ENCODE assay signal across 24 cellular contexts in the genomic region with DNA sequence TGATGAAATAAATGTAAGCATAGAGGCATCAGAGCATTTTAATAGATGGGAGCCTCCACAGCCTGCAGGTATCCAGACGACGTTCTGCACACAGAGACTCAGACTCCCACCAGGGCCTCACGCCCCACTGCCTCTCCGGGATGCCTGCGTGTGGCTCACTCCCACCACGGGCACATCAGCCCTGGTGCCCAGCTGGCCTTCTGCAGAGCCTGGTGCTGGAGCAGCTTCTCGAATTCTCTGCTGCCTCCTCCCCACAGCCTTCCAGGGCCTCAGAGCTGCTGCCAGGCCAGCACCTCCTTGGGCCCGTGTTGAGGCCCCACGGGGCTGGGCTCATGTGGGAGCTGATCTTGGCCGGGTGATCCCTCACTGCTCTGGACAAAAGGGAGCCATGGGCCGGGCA.
DNase-seq lines count a peak whose midpoint lies in the region; TF ChIP-seq lines count a peak whose summit lies in the region.
"Had no signal": no experiment of that assay in that cellular context is flagged by ENCODE, and none has a peak within 500 bp of the region (broad histone marks: within the 10 kb centered on the region; RNA-seq: fewer than 3 reads in every experiment).

No MANE protein-coding gene starts in this region.

- no peak overlapping the region for H3K9ac ChIP-seq in neural progenitor cell
- peak overlapping the region in 1 of 3 donors; percentile 40 for H3K9ac ChIP-seq in skeletal muscle tissue (ENCODE audit: low read depth in 1 of 3, low read length in 3 of 3)
- H3K9ac ChIP-seq: KMS-11 had no signal

- H3K27me3 Mint-ChIP-seq in neural progenitor cell (ENCODE audit: insufficient read depth, low read depth), result peaks cover 5% of the 10 kb centered on the region
- H3K27me3 Mint-ChIP-seq: B cell; CD8-positive, alpha-beta memory T cell; IgD-negative memory B cell had no signal

- H3K4me1 Mint-ChIP-seq in neural progenitor cell, result peaks cover 25% of the 10 kb centered on the region
- H3K4me1 Mint-ChIP-seq: B cell had no signal

- peak; percentile 55 for DNase-seq in DMS 273 (lab: John Stamatoyannopoulos, UW; ENCODE audit: unreplicated experiment)
- no peak for DNase-seq in DMS 273 treated with DMSO at 0.1 percent for 48 hours (lab: John Stamatoyannopoulos, UW)
- no peak for DNase-seq in neural progenitor cell (ENCODE audit: low spot score)
- no peak for DNase-seq in stimulated activated CD4-positive, alpha-beta T cell treated with anti-CD3 and anti-CD28 coated beads, Interleukin-2, amount 100 ng/mL, for 48 hours
- DNase-seq in foreskin fibroblast, result no peak
- no peak for DNase-seq in GF-D8 (lab: John Stamatoyannopoulos, UW)
- DNase-seq: CD8-positive, alpha-beta memory T cell; DMS153; DND-41; H9; HFFc6; MM.1S; NCI-H2029; NCI-H526 treated with DMSO at 0.1 percent for 48 hours; RPMI8226; SHP77 treated with DMSO at 0.1 percent for 48 hours had no signal

- no peak overlapping the region for H3K4me2 ChIP-seq in neural progenitor cell
- H3K4me2 ChIP-seq: GM23338, KMS-11 had no signal

- peaks cover 24% of the 10 kb centered on the region for H4K20me1 ChIP-seq in neural progenitor cell (ENCODE audit: low read depth)

- no peak overlapping the region for H2AFZ ChIP-seq in neural progenitor cell (replicated peaks)
- H2AFZ ChIP-seq: GM23338 had no signal

- H3F3A ChIP-seq in neural progenitor cell (ENCODE audit: low read depth), result peaks cover 9% of the 10 kb centered on the region

- no peak overlapping the region for H3K4me3 Mint-ChIP-seq in neural progenitor cell
- H3K4me3 Mint-ChIP-seq: B cell; CD8-positive, alpha-beta memory T cell; GM23338; H9; HFFc6; IgD-negative memory B cell had no signal

- WGBS in ectodermal cell, 2 experiments, result 85 to 89% methylated on average over 11 of the region's 11 CpGs

- H3K9me3 ChIP-seq in ectodermal cell (ENCODE audit: control insufficient read depth, low read length), result no peaks in the 10 kb centered on the region
- H3K9me3 ChIP-seq in neural progenitor cell (ENCODE audit: low read depth), result no peaks in the 10 kb centered on the region
- no peaks in the 10 kb centered on the region for H3K9me3 ChIP-seq in skeletal muscle tissue (ENCODE audit: control insufficient read depth in 3 of 3, low read length in 3 of 3)

- H3K27ac Mint-ChIP-seq in neural progenitor cell, result no peak overlapping the region
- H3K27ac Mint-ChIP-seq: B cell; CD8-positive, alpha-beta memory T cell; HFFc6; IgD-negative memory B cell had no signal

- H3K9me3 Mint-ChIP-seq in neural progenitor cell, result peaks cover 10% of the 10 kb centered on the region

- peak overlapping the region; percentile 36 for H3K27ac ChIP-seq in ectodermal cell (ENCODE audit: insufficient read depth, low read depth, low read length, poor library complexity, severe bottlenecking)
- peak overlapping the region; percentile 70 for H3K27ac ChIP-seq in neural progenitor cell
- H3K27ac ChIP-seq in skeletal muscle tissue (ENCODE audit: low read depth, low read length), result peak overlapping the region; percentile 93
- H3K27ac ChIP-seq: 22Rv1, C4-2B, KMS-11 had no signal

- TF ChIP-seq CTCF in neural progenitor cell (IDR thresholded peaks at IDR 0.05) (no peak), foreskin fibroblast (IDR thresholded peaks at IDR 0.05; ENCODE audit: low read depth, low read length) (no peak)

- peaks cover 21% of the 10 kb centered on the region for H3K4me1 ChIP-seq in ectodermal cell (ENCODE audit: control insufficient read depth, insufficient read depth, low read length)
- peaks cover 25% of the 10 kb centered on the region for H3K4me1 ChIP-seq in neural progenitor cell
- peaks cover 0 to 28% (median 14%) of the 10 kb centered on the region in 3 donors for H3K4me1 ChIP-seq in skeletal muscle tissue (ENCODE audit: control insufficient read depth in 3 of 3, insufficient read depth in 3 of 3, low read length in 3 of 3)

- H3K36me3 ChIP-seq in ectodermal cell (ENCODE audit: control insufficient read depth, insufficient read depth, low read length) (peaks cover 17% of the 10 kb centered on the region), neural progenitor cell (peaks cover 3% of the 10 kb centered on the region), skeletal muscle tissue (ENCODE audit: control insufficient read depth in 3 of 3, insufficient read depth in 3 of 3, low read length in 3 of 3) (peaks cover 8 to 23% (median 23%) of the 10 kb centered on the region in 3 donors)

- no peaks in the 10 kb centered on the region for H3K79me2 ChIP-seq in neural progenitor cell (ENCODE audit: low read depth)

- peaks cover 31% of the 10 kb centered on the region for H3K36me3 Mint-ChIP-seq in neural progenitor cell

- H3K27me3 ChIP-seq in ectodermal cell (ENCODE audit: control insufficient read depth, insufficient read depth, low read length, poor library complexity, severe bottlenecking) (no peaks in the 10 kb centered on the region), neural progenitor cell (no peaks in the 10 kb centered on the region), skeletal muscle tissue (ENCODE audit: control insufficient read depth in 3 of 3, insufficient read depth in 3 of 3, low read length in 3 of 3) (no peaks in the 10 kb centered on the region)

- H3K4me3 ChIP-seq in ectodermal cell (ENCODE audit: insufficient read depth, low read depth, low read length), result no peak overlapping the region
- H3K4me3 ChIP-seq in neural progenitor cell, result no peak overlapping the region
- H3K4me3 ChIP-seq in skeletal muscle tissue (ENCODE audit: low read length in 3 of 3), result no peak overlapping the region
- no peak overlapping the region for H3K4me3 ChIP-seq in foreskin fibroblast (ENCODE audit: low read depth in 1 of 2, low read length in 2 of 2)
- H3K4me3 ChIP-seq: GM23338 had no signal

Comparison
In these comparisons a context has a peak if more than half of its experiments do, and no peak if none do; other contexts are left out.
1. H3K27ac ChIP-seq: peak in every context shown above with its lines; median percentile 93 in skeletal muscle tissue; 70 in neural progenitor cell; 36 in ectodermal cell.